ENCODE assay signal across 8 cellular contexts in genomic region chr20:3563548-3564177, GRCh38.
DNase-seq lines count a peak whose midpoint lies in the region; ATAC-seq and TF ChIP-seq lines count a peak whose summit lies in the region.

No MANE protein-coding gene starts in this region.

- ATAC-seq in activated CD8-positive, alpha-beta T cell treated with anti-CD3 and anti-CD28 coated beads for 36 hours = peak; percentile 55
- no peak for ATAC-seq in GM19455 (IDR thresholded peaks at IDR 0.05; ENCODE audit: unreplicated experiment)

- DNase-seq in AG04450 (ENCODE audit: low read depth, low spot score) = peak; percentile 7
- DNase-seq in GM04504 (ENCODE audit: low read depth) = peak; percentile 22
- DNase-seq in NCI-H2029 (lab: John Stamatoyannopoulos, UW) = peak; percentile 63
- peak; percentile 9 for DNase-seq in activated CD8-positive, alpha-beta T cell treated with anti-CD3 and anti-CD28 coated beads for 36 hours
- DNase-seq in hepatic stellate cell (ENCODE audit: low spot score) = peak; percentile 22
- no peak for DNase-seq in testis
- no peak for DNase-seq in activated naive CD4-positive, alpha-beta T cell treated with anti-CD3 and anti-CD28 coated beads, Interleukin-2, amount 10 ng/mL, durations not matched to agents 7 days and 5 days

- H3K4me3 ChIP-seq in AG04450 (ENCODE audit: low read depth, low read length) (no peak overlapping the region), testis (no peak overlapping the region)

- H3K4me1 ChIP-seq in testis = no peaks in the 10 kb centered on the region

- H3K36me3 Mint-ChIP-seq in activated CD8-positive, alpha-beta T cell treated with anti-CD3 and anti-CD28 coated beads for 36 hours (ENCODE audit: low read depth) = peaks cover 8% of the 10 kb centered on the region
- H3K36me3 Mint-ChIP-seq in activated naive CD4-positive, alpha-beta T cell treated with anti-CD3 and anti-CD28 coated beads, Interleukin-2, amount 10 ng/mL, durations not matched to agents 7 days and 5 days = peaks cover 2% of the 10 kb centered on the region

- H3K27ac ChIP-seq in AG04450 (ENCODE audit: low read depth, low read length) (no peak overlapping the region), testis (no peak overlapping the region)

- no peak overlapping the region for H3K4me3 Mint-ChIP-seq in activated CD8-positive, alpha-beta T cell treated with anti-CD3 and anti-CD28 coated beads for 36 hours
- no peak overlapping the region for H3K4me3 Mint-ChIP-seq in activated naive CD4-positive, alpha-beta T cell treated with anti-CD3 and anti-CD28 coated beads, Interleukin-2, amount 10 ng/mL, durations not matched to agents 7 days and 5 days

- H3K36me3 ChIP-seq in testis (ENCODE audit: low read depth, missing control alignments) = no peaks in the 10 kb centered on the region

- no peaks in the 10 kb centered on the region for H3K4me1 Mint-ChIP-seq in activated CD8-positive, alpha-beta T cell treated with anti-CD3 and anti-CD28 coated beads for 36 hours (ENCODE audit: low read depth)
- H3K4me1 Mint-ChIP-seq in activated naive CD4-positive, alpha-beta T cell treated with anti-CD3 and anti-CD28 coated beads, Interleukin-2, amount 10 ng/mL, durations not matched to agents 7 days and 5 days = no peaks in the 10 kb centered on the region

- H3K27me3 ChIP-seq in AG04450 (ENCODE audit: control insufficient read depth, insufficient read depth, low read length) = no peaks in the 10 kb centered on the region
- H3K27me3 ChIP-seq in testis = no peaks in the 10 kb centered on the region

- TF ChIP-seq CTCF in AG04450 (IDR thresholded peaks at IDR 0.05; ENCODE audit: low read depth, low read length) (peak; percentile 81), testis (IDR thresholded peaks at IDR 0.05) (peak; percentile 45 to 55 (median 55))
- peak; percentile 88 for TF ChIP-seq CTCF in activated CD8-positive, alpha-beta T cell treated with anti-CD3 and anti-CD28 coated beads for 36 hours (IDR thresholded peaks at IDR 0.05)

- H3K27me3 Mint-ChIP-seq in activated CD8-positive, alpha-beta T cell treated with anti-CD3 and anti-CD28 coated beads for 36 hours = no peaks in the 10 kb centered on the region
- no peaks in the 10 kb centered on the region for H3K27me3 Mint-ChIP-seq in activated naive CD4-positive, alpha-beta T cell treated with anti-CD3 and anti-CD28 coated beads, Interleukin-2, amount 10 ng/mL, durations not matched to agents 7 days and 5 days

- CTCF ChIA-PET in AG04450 (lab: Charles Lee) = interaction anchor here (0.5 to 3.1 kb wide), 31 partner anchors 8 to 432 kb away, joined by 3 to 27 read pairs (median 4); no protein-coding TSS in a partner anchor
- CTCF ChIA-PET in activated CD8-positive, alpha-beta T cell treated with anti-CD3 and anti-CD28 coated beads for 36 hours (lab: Charles Lee) = interaction anchor here (0.6 to 3.5 kb wide), 20 partner anchors 9 to 236 kb away, joined by 3 to 28 read pairs (median 4); no protein-coding TSS in a partner anchor
- CTCF ChIA-PET in activated naive CD4-positive, alpha-beta T cell treated with anti-CD3 and anti-CD28 coated beads, Interleukin-2, amount 10 ng/mL, durations not matched to agents 7 days and 5 days (lab: Charles Lee) = interaction anchor here (0.7 to 4.8 kb wide), 21 partner anchors 10 to 204 kb away, joined by 3 to 39 read pairs (median 4); partner anchors contain the start of genes ADISSP and SIGLEC1

- H3K9me3 ChIP-seq in AG04450 (ENCODE audit: control insufficient read depth, insufficient read depth, low read length) (no peaks in the 10 kb centered on the region), testis (no peaks in the 10 kb centered on the region)

- no peaks in the 10 kb centered on the region for H3K9me3 Mint-ChIP-seq in activated CD8-positive, alpha-beta T cell treated with anti-CD3 and anti-CD28 coated beads for 36 hours
- H3K9me3 Mint-ChIP-seq in activated naive CD4-positive, alpha-beta T cell treated with anti-CD3 and anti-CD28 coated beads, Interleukin-2, amount 10 ng/mL, durations not matched to agents 7 days and 5 days = no peaks in the 10 kb centered on the region

- intact Hi-C loops in activated CD8-positive, alpha-beta T cell treated with anti-CD3 and anti-CD28 coated beads for 36 hours (cut with micrococcal nuclease) = no loop called here
- intact Hi-C loops in testis (cut with DNase I; ENCODE audit: low total_unique reads) = no loop called here

- POLR2A ChIA-PET in AG04450 (lab: Yijun Ruan, JAX) = no interaction called here
- POLR2A ChIA-PET in activated CD8-positive, alpha-beta T cell treated with anti-CD3 and anti-CD28 coated beads for 36 hours (lab: Charles Lee) = no interaction called here

- TF ChIP-seq POLR2A in testis (IDR thresholded peaks at IDR 0.05) = no peak

- no peak overlapping the region for H3K27ac Mint-ChIP-seq in activated CD8-positive, alpha-beta T cell treated with anti-CD3 and anti-CD28 coated beads for 36 hours
- no peak overlapping the region for H3K27ac Mint-ChIP-seq in activated naive CD4-positive, alpha-beta T cell treated with anti-CD3 and anti-CD28 coated beads, Interleukin-2, amount 10 ng/mL, durations not matched to agents 7 days and 5 days

- 62 to 65% methylated on average over 4 of the region's 4 CpGs for WGBS in testis, 2 donors

Comparison
In these comparisons a context has a peak if more than half of its experiments do, and no peak if none do; other contexts are left out.
1. DNase-seq: peak in AG04450 (single experiment), GM04504 (single experiment), NCI-H2029 (single experiment), activated CD8-positive, alpha-beta T cell treated with anti-CD3 and anti-CD28 coated beads for 36 hours (single experiment) and hepatic stellate cell (single experiment); none in testis (single experiment) and activated naive CD4-positive, alpha-beta T cell treated with anti-CD3 and anti-CD28 coated beads, Interleukin-2, amount 10 ng/mL, durations not matched to agents 7 days and 5 days (single experiment).
2. Peak in every context shown above with its lines, with median percentiles within 50 percentile points of each other: CTCF ChIP-seq.